32 cellular contexts compared by ENCODE assay signal in genomic region chr7:141522657-141523342, GRCh38.
"Had no signal": no experiment of that assay in that cellular context is flagged by ENCODE, and none has a peak within 500 bp of the region (broad histone marks: within the 10 kb centered on the region; RNA-seq: fewer than 3 reads in every experiment).

No MANE protein-coding gene starts in this region.

- ATAC-seq: activated CD8-positive, alpha-beta memory T cell treated with anti-CD3 and anti-CD28 coated beads, Interleukin-2, amount 10 ng/mL, durations not matched to agents 7 days and 5 days; activated T-cell treated with anti-CD3 and anti-CD28 coated beads, Interleukin-2, amount 50 U/mL, for 4 hours; Panc1; Right ventricle myocardium inferior; T-cell had no signal

- H3K36me3 ChIP-seq: adrenal gland had no signal

- H3K27ac Mint-ChIP-seq: activated B cell treated with CpG ODN at 0.5 μM for 24 hours; activated CD4-positive, alpha-beta T cell treated with anti-CD3 and anti-CD28 coated beads, Interleukin-2, amount 10 ng/mL, durations not matched to agents 24 days and 14 days; activated CD8-positive, alpha-beta memory T cell treated with anti-CD3 and anti-CD28 coated beads, Interleukin-2, amount 10 ng/mL, durations not matched to agents 7 days and 5 days; activated naive CD8-positive, alpha-beta T cell treated with anti-CD3 and anti-CD28 coated beads, Interleukin-2, amount 10 ng/mL, durations not matched to agents 7 days and 5 days; activated T-helper 2 cell treated with anti-CD3 and anti-CD28 coated beads, Interferon-gamma antibody, Interleukin-2, Interleukin-4, amounts not matched to agents 10 μg/mL and 5 μg/mL and 100 μg/mL, durations not matched to agents 14 hours and 24 hours and 36 hours; T-cell had no signal

- H3K27me3 ChIP-seq: adrenal gland had no signal

- H3K36me3 Mint-ChIP-seq: activated CD8-positive, alpha-beta memory T cell treated with anti-CD3 and anti-CD28 coated beads, Interleukin-2, amount 10 ng/mL, durations not matched to agents 7 days and 5 days; activated naive CD8-positive, alpha-beta T cell treated with anti-CD3 and anti-CD28 coated beads, Interleukin-2, amount 10 ng/mL, durations not matched to agents 7 days and 5 days; T-cell had no signal

- DNase-seq: activated B cell treated with CpG ODN at 0.5 μM for 24 hours; activated CD4-positive, alpha-beta T cell treated with anti-CD3 and anti-CD28 coated beads for 1 hour; activated CD4-positive, alpha-beta T cell treated with anti-CD3 and anti-CD28 coated beads, Interleukin-2, amount 10 ng/mL, durations not matched to agents 24 days and 14 days; activated CD4-positive, alpha-beta T cell treated with anti-CD3 and anti-CD28 coated beads, Interleukin-2, amount 50 U/mL, for 48 hours; activated CD8-positive, alpha-beta memory T cell treated with anti-CD3 and anti-CD28 coated beads, Interleukin-2, amount 10 ng/mL, durations not matched to agents 7 days and 5 days; activated gamma-delta T cell treated with Interleukin-2 at 50 U/mL for 16 hours; activated naive CD4-positive, alpha-beta T cell treated with anti-CD3 and anti-CD28 coated beads, Interleukin-2, amount 50 U/mL, for 16 hours; activated naive CD8-positive, alpha-beta T cell treated with anti-CD3 and anti-CD28 coated beads, Interleukin-2, amount 10 ng/mL, durations not matched to agents 7 days and 5 days; activated T-cell treated with anti-CD3 and anti-CD28 coated beads, Interleukin-2, amount 50 U/mL, for 4 hours; adrenal gland; anterior cingulate cortex; cerebellar nuclear complex; MV-4-11; NCI-H1092 treated with DMSO at 0.1 percent for 48 hours; NCI-H1417 treated with DMSO at 0.1 percent for 48 hours; NCI-H1694; NCI-H2029; NCI-H2107; NCI-H2171 treated with DMSO at 0.1 percent for 48 hours; NCI-H345; NCI-H510A; NCI-H526 treated with DMSO at 0.1 percent for 48 hours; NCI-H82; OCI-M1; RPMI8226; T-cell; T-helper 2 cell; T1000 had no signal

- H3K4me1 Mint-ChIP-seq: activated B cell treated with CpG ODN at 0.5 μM for 24 hours; activated naive CD8-positive, alpha-beta T cell treated with anti-CD3 and anti-CD28 coated beads, Interleukin-2, amount 10 ng/mL, durations not matched to agents 7 days and 5 days; T-cell had no signal

- H3K4me1 ChIP-seq: adrenal gland had no signal

- H3K4me3 ChIP-seq: adrenal gland, SK-N-MC had no signal

- H3K9me3 Mint-ChIP-seq: activated B cell treated with CpG ODN at 0.5 μM for 24 hours; activated CD4-positive, alpha-beta T cell treated with anti-CD3 and anti-CD28 coated beads, Interleukin-2, amount 10 ng/mL, durations not matched to agents 24 days and 14 days; activated naive CD8-positive, alpha-beta T cell treated with anti-CD3 and anti-CD28 coated beads, Interleukin-2, amount 10 ng/mL, durations not matched to agents 7 days and 5 days; activated T-cell treated with anti-CD3 and anti-CD28 coated beads, Interleukin-2, amount 50 U/mL, for 4 hours; activated T-helper 2 cell treated with anti-CD3 and anti-CD28 coated beads, Interferon-gamma antibody, Interleukin-2, Interleukin-4, amounts not matched to agents 10 μg/mL and 5 μg/mL and 100 μg/mL, durations not matched to agents 14 hours and 24 hours and 36 hours; T-cell had no signal

- H3K4me3 Mint-ChIP-seq: activated B cell treated with CpG ODN at 0.5 μM for 24 hours; activated CD4-positive, alpha-beta T cell treated with anti-CD3 and anti-CD28 coated beads, Interleukin-2, amount 10 ng/mL, durations not matched to agents 24 days and 14 days; activated CD8-positive, alpha-beta memory T cell treated with anti-CD3 and anti-CD28 coated beads, Interleukin-2, amount 10 ng/mL, durations not matched to agents 7 days and 5 days; activated naive CD8-positive, alpha-beta T cell treated with anti-CD3 and anti-CD28 coated beads, Interleukin-2, amount 10 ng/mL, durations not matched to agents 7 days and 5 days; activated T-cell treated with anti-CD3 and anti-CD28 coated beads, Interleukin-2, amount 50 U/mL, for 4 hours; T-cell had no signal

- H3K27ac ChIP-seq: adrenal gland, SK-N-MC had no signal
